ENCODE assay signal across 20 cellular contexts in the genomic region with DNA sequence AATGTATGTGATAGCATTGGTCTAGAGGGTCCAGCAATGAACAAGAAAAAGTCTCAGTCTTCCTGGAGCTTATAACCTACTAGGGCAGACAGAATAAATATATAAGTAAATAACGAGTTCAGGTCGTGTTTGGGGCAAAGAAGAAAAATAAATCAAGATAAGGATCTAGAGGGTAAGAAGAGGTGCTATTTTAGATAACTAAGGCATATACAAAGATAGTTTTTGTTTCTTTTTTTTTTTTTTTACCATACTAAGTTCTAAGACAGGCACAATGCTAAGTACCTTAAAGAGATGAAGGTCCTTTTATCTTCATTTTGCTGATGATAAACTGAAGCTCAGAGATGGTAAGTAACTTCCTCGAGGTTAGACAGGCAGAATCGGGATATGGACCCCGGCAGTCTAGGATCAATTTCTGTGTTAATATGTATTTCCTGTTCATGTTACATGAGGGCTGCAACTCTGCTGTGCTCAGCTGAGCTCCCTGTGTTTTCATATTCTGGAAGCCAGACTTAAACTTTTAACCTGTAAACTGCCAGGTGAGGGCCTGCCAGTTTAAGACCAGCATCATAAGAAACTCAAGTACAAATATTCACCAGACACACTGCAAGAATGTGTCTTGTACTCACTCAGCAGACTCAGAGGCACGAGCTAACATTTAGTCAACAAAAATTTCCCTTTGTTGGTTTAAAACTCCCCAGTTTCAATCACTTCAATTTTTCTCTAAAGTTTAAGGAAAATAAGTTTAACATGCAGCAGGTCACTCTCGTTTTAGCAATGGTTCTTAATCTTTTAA. TPM values are rescaled to one million over a fixed set of nuclear protein-coding genes. Genes with fewer than 3 reads are reported as not detected.
A peak's percentile ranks its signal among the peaks of the same experiment; 100 is the strongest.
DNase-seq lines count a peak whose midpoint lies in the region; ATAC-seq, FAIRE-seq and TF ChIP-seq lines count a peak whose summit lies in the region.
"Had no signal": no experiment of that assay in that cellular context is flagged by ENCODE, and none has a peak within 500 bp of the region (broad histone marks: within the 10 kb centered on the region; RNA-seq: fewer than 3 reads in every experiment).

No MANE protein-coding gene starts in this region.

- H4K20me1 ChIP-seq in OCI-LY7 (ENCODE audit: insufficient read depth, low read length) (no peaks in the 10 kb centered on the region), K562 (replicated peaks; ENCODE audit: control insufficient read depth, insufficient read depth, low read length) (no peaks in the 10 kb centered on the region)

- in situ Hi-C loops in K562 (cut with MboI) = loop anchor here (25.0 kb wide), 1 partner anchor 159 kb away; no protein-coding TSS in a partner anchor

- no peak for TF ChIP-seq EP300 in K562 (IDR thresholded peaks at IDR 0.05; ENCODE audit: low read length)

- H3K9me3 ChIP-seq in OCI-LY7 (ENCODE audit: low read length) (no peaks in the 10 kb centered on the region), K562 (replicated peaks; ENCODE audit: control insufficient read depth, insufficient read depth, low read depth, low read length) (no peaks in the 10 kb centered on the region), ascending aorta (no peaks in the 10 kb centered on the region)
- H3K9me3 ChIP-seq: esophagus squamous epithelium, upper lobe of left lung had no signal

- H3K4me2 ChIP-seq in OCI-LY7 (ENCODE audit: low read length) = peak overlapping the region; percentile 24
- H3K4me2 ChIP-seq in K562 (ENCODE audit: insufficient read depth, low read length) = no peak overlapping the region

- H3K36me3 ChIP-seq in OCI-LY7 (ENCODE audit: insufficient read depth, low read length) (no peaks in the 10 kb centered on the region), K562 (ENCODE audit: control insufficient read depth, insufficient read depth, low read length) (no peaks in the 10 kb centered on the region), ascending aorta (no peaks in the 10 kb centered on the region)
- H3K36me3 ChIP-seq: esophagus squamous epithelium, upper lobe of left lung had no signal

- H3K4me3 Mint-ChIP-seq in T-helper 1 cell treated with Interleukin-12 subunit alpha and Interleukin-12 subunit beta and Interleukin-4 antibody, amounts not matched to agents 30 μg/mL and 1 μg/mL, for 36 hours = peak overlapping the region; percentile 26
- peak overlapping the region; percentile 61 for H3K4me3 Mint-ChIP-seq in natural killer cell treated with Interleukin-12 subunit alpha and Interleukin-12 subunit beta and Interleukin-15 and Interleukin-18, amount 100 ng/mL, for 72 hours
- H3K4me3 Mint-ChIP-seq: nephron progenitor cell; stimulated activated memory B cell treated with anti-CD40 and anti-IgM and Interleukin-4, amounts not matched to agents 10 μg/mL and 1 μg/mL and 100 μg/mL, for 72 hours had no signal

- no peaks in the 10 kb centered on the region for H3K9me2 ChIP-seq in OCI-LY7 (ENCODE audit: insufficient read depth, low read length)

- H3K9me1 ChIP-seq in K562 (ENCODE audit: control insufficient read depth, insufficient read depth, low read length) = no peaks in the 10 kb centered on the region

- CTCF ChIA-PET in OCI-LY7 (lab: Charles Lee; ENCODE audit: unreplicated experiment) (interaction anchor here (1.1 kb wide), 1 partner anchor 21 kb away, joined by 3 read pairs; no protein-coding TSS in a partner anchor), K562 (lab: Yijun Ruan, JAX; ENCODE audit: low intra/inter-chr PET ratio) (interaction anchor here (2.4 to 2.6 kb wide), 2 partner anchors 157 to 529 kb away, joined by 13 to 15 read pairs; no protein-coding TSS in a partner anchor)

- H3K4me3 ChIP-seq in OCI-LY7 (ENCODE audit: low read depth, low read length, poor library complexity, severe bottlenecking) (no peak overlapping the region), K562 (no peak overlapping the region), ascending aorta (no peak overlapping the region)
- H3K4me3 ChIP-seq: esophagus squamous epithelium, GM23248, upper lobe of left lung had no signal

- no peak for TF ChIP-seq POLR2A in K562 (conservative IDR thresholded peaks at IDR 0.05)

- no peaks in the 10 kb centered on the region for H3K36me3 Mint-ChIP-seq in T-helper 1 cell treated with Interleukin-12 subunit alpha and Interleukin-12 subunit beta and Interleukin-4 antibody, amounts not matched to agents 30 μg/mL and 1 μg/mL, for 36 hours (ENCODE audit: low read depth)
- H3K36me3 Mint-ChIP-seq in natural killer cell treated with Interleukin-12 subunit alpha and Interleukin-12 subunit beta and Interleukin-15 and Interleukin-18, amount 100 ng/mL, for 72 hours = no peaks in the 10 kb centered on the region
- H3K36me3 Mint-ChIP-seq: stimulated activated memory B cell treated with anti-CD40 and anti-IgM and Interleukin-4, amounts not matched to agents 10 μg/mL and 1 μg/mL and 100 μg/mL, for 72 hours had no signal

- POLR2A ChIA-PET in OCI-LY7 (lab: Charles Lee) (interaction anchor here (0.6 to 3.5 kb wide), 16 partner anchors 9 to 590 kb away, joined by 3 to 11 read pairs (median 3); a partner anchor contains a TSS), K562 (lab: Yijun Ruan, JAX) (interaction anchor here (0.6 to 1.1 kb wide), 4 partner anchors 9 to 238 kb away, joined by 3 to 4 read pairs (median 3); no protein-coding TSS in a partner anchor)

- ATAC-seq in K562 = no peak
- peak in 1 of 2 donors; percentile 40 for ATAC-seq in natural killer cell treated with Interleukin-12 subunit alpha and Interleukin-12 subunit beta and Interleukin-15 and Interleukin-18, amount 100 ng/mL, for 72 hours
- no peak for ATAC-seq in activated CD4-positive, CD25-positive, alpha-beta regulatory T cell treated with anti-CD3 and anti-CD28 coated beads, Interleukin-2, amount 50 U/mL, for 24 hours
- ATAC-seq: stimulated activated memory B cell treated with anti-CD40 and anti-IgM and Interleukin-4, amounts not matched to agents 10 μg/mL and 1 μg/mL and 100 μg/mL, for 72 hours had no signal

- peaks cover 11% of the 10 kb centered on the region for H3K27me3 Mint-ChIP-seq in T-helper 1 cell treated with Interleukin-12 subunit alpha and Interleukin-12 subunit beta and Interleukin-4 antibody, amounts not matched to agents 30 μg/mL and 1 μg/mL, for 36 hours (ENCODE audit: low read depth)
- no peaks in the 10 kb centered on the region for H3K27me3 Mint-ChIP-seq in natural killer cell treated with Interleukin-12 subunit alpha and Interleukin-12 subunit beta and Interleukin-15 and Interleukin-18, amount 100 ng/mL, for 72 hours
- H3K27me3 Mint-ChIP-seq: stimulated activated memory B cell treated with anti-CD40 and anti-IgM and Interleukin-4, amounts not matched to agents 10 μg/mL and 1 μg/mL and 100 μg/mL, for 72 hours had no signal

- H3K27me3 ChIP-seq in K562 (ENCODE audit: control insufficient read depth in 2 of 2, insufficient read depth in 2 of 2, low read length in 2 of 2) = no peaks in the 10 kb centered on the region
- no peaks in the 10 kb centered on the region for H3K27me3 ChIP-seq in ascending aorta
- H3K27me3 ChIP-seq: esophagus squamous epithelium, upper lobe of left lung had no signal

- no peak for TF ChIP-seq RAD21 in K562 (CRISPR knock-in tag; conservative IDR thresholded peaks at IDR 0.05 in 1 of 2, IDR thresholded peaks at IDR 0.05 in 1 of 2)

- H3K9me3 Mint-ChIP-seq in T-helper 1 cell treated with Interleukin-12 subunit alpha and Interleukin-12 subunit beta and Interleukin-4 antibody, amounts not matched to agents 30 μg/mL and 1 μg/mL, for 36 hours = no peaks in the 10 kb centered on the region
- H3K9me3 Mint-ChIP-seq in natural killer cell treated with Interleukin-12 subunit alpha and Interleukin-12 subunit beta and Interleukin-15 and Interleukin-18, amount 100 ng/mL, for 72 hours = no peaks in the 10 kb centered on the region
- H3K9me3 Mint-ChIP-seq: nephron progenitor cell; stimulated activated memory B cell treated with anti-CD40 and anti-IgM and Interleukin-4, amounts not matched to agents 10 μg/mL and 1 μg/mL and 100 μg/mL, for 72 hours had no signal

- H2AFZ ChIP-seq in OCI-LY7 (ENCODE audit: low read length) (0 out of 2 replicates have a peak overlapping the region, but pooled peaks have one; percentile 13), K562 (ENCODE audit: low read depth, low read length) (no peak overlapping the region)
- H2AFZ ChIP-seq: GM23248 had no signal

- peaks cover 15% of the 10 kb centered on the region for H3K4me1 Mint-ChIP-seq in T-helper 1 cell treated with Interleukin-12 subunit alpha and Interleukin-12 subunit beta and Interleukin-4 antibody, amounts not matched to agents 30 μg/mL and 1 μg/mL, for 36 hours (ENCODE audit: low read depth)
- peaks cover 21 to 28% of the 10 kb centered on the region in 2 donors for H3K4me1 Mint-ChIP-seq in natural killer cell treated with Interleukin-12 subunit alpha and Interleukin-12 subunit beta and Interleukin-15 and Interleukin-18, amount 100 ng/mL, for 72 hours (ENCODE audit: low read depth in 2 of 2)
- H3K4me1 Mint-ChIP-seq: stimulated activated memory B cell treated with anti-CD40 and anti-IgM and Interleukin-4, amounts not matched to agents 10 μg/mL and 1 μg/mL and 100 μg/mL, for 72 hours had no signal

- no peak for DNase-seq in T-helper 1 cell
- no peak for DNase-seq in OCI-LY7 (ENCODE audit: low spot score)
- no peak for DNase-seq in K562 (ENCODE audit: extremely low read depth in 1 of 4, low spot score in 3 of 4)
- no peak for DNase-seq in natural killer cell treated with Interleukin-12 subunit alpha and Interleukin-12 subunit beta and Interleukin-15 and Interleukin-18, amount 100 ng/mL, for 72 hours (ENCODE audit: low spot score)
- no peak for DNase-seq in caudate nucleus (lab: John Stamatoyannopoulos, UW)
- DNase-seq in ascending aorta (ENCODE audit: low spot score in 2 of 2) = no peak
- DNase-seq: activated CD4-positive, alpha-beta T cell treated with anti-CD3 and anti-CD28 coated beads, Interleukin-2, amount 50 U/mL, for 4 hours; activated effector memory CD4-positive, alpha-beta T cell treated with anti-CD3 and anti-CD28 coated beads, Interleukin-2, amount 50 U/mL, for 16 hours; DMS153; esophagus squamous epithelium; GM23248; NCI-H2081; NCI-H510A treated with DMSO at 0.1 percent for 48 hours; nephron progenitor cell; stimulated activated CD4-positive, alpha-beta T cell treated with anti-CD3 and anti-CD28 coated beads, Interleukin-12 subunit alpha, Interleukin-12 subunit beta, amount 100 ng/mL, for 4 hours; upper lobe of left lung had no signal

- 31% methylated on average over 7 of the region's 7 CpGs for WGBS in K562 (ENCODE audit: insufficient coverage, low coverage, missing lambda C conversion rate)

- H3K27ac ChIP-seq in OCI-LY7 (ENCODE audit: low read depth, low read length, poor library complexity, severe bottlenecking) = no peak overlapping the region
- no peak overlapping the region for H3K27ac ChIP-seq in K562 (ENCODE audit: extremely low read depth, low read depth, low read length)
- H3K27ac ChIP-seq in caudate nucleus (ENCODE audit: low read depth, low read length) = no peak overlapping the region
- no peak overlapping the region for H3K27ac ChIP-seq in ascending aorta
- H3K27ac ChIP-seq: 22Rv1, esophagus squamous epithelium, GM23248, upper lobe of left lung had no signal

- TF ChIP-seq CTCF in OCI-LY7 (conservative IDR thresholded peaks at IDR 0.05; ENCODE audit: low read length) (no peak), K562 (IDR thresholded peaks at IDR 0.05 in 2 of 3, conservative IDR thresholded peaks at IDR 0.05 in 1 of 3; ENCODE audit: insufficient read depth in 2 of 3, low read depth in 1 of 3, low read length in 3 of 3) (no peak), ascending aorta (IDR thresholded peaks at IDR 0.05) (no peak)

- peaks cover 37% of the 10 kb centered on the region for H3K4me1 ChIP-seq in OCI-LY7 (ENCODE audit: insufficient read depth, low read length, poor library complexity, severe bottlenecking)
- no peaks in the 10 kb centered on the region for H3K4me1 ChIP-seq in K562 (replicated peaks in 1 of 2; ENCODE audit: control insufficient read depth in 2 of 2, insufficient read depth in 2 of 2, low read length in 2 of 2)
- H3K4me1 ChIP-seq in ascending aorta = peaks cover 0 to 3% of the 10 kb centered on the region in 2 donors

- peak; percentile 49 for FAIRE-seq in K562 (lab: Jason Lieb, UNC)

- no peak overlapping the region for H3K27ac Mint-ChIP-seq in T-helper 1 cell treated with Interleukin-12 subunit alpha and Interleukin-12 subunit beta and Interleukin-4 antibody, amounts not matched to agents 30 μg/mL and 1 μg/mL, for 36 hours
- H3K27ac Mint-ChIP-seq in natural killer cell treated with Interleukin-12 subunit alpha and Interleukin-12 subunit beta and Interleukin-15 and Interleukin-18, amount 100 ng/mL, for 72 hours = peak overlapping the region; percentile 19 to 26
- H3K27ac Mint-ChIP-seq: nephron progenitor cell; stimulated activated memory B cell treated with anti-CD40 and anti-IgM and Interleukin-4, amounts not matched to agents 10 μg/mL and 1 μg/mL and 100 μg/mL, for 72 hours had no signal

- intact Hi-C loops in OCI-LY7 (cut with micrococcal nuclease; ENCODE audit: unreplicated experiment) = loop anchor here (5.0 kb wide), 1 partner anchor 514 kb away; no protein-coding TSS in a partner anchor
- intact Hi-C loops in K562 (cut with micrococcal nuclease) = loop anchor here (5.0 kb wide), 4 partner anchors 174 to 514 kb away; no protein-coding TSS in a partner anchor
- intact Hi-C loops in ascending aorta (cut with DNase I) = loop anchor here (5.0 to 10.0 kb wide), 4 partner anchors 174 to 997 kb away; a partner anchor contains a TSS

- BruUV-seq in OCI-LY7 (replicated peaks; lab: Mats Ljungman, UMichigan) (no TSS peak), K562 (replicated peaks; lab: Mats Ljungman, UMichigan) (no TSS peak)

- H3K9ac ChIP-seq in K562 (ENCODE audit: insufficient read depth in 1 of 2, low read depth in 2 of 2, low read length in 2 of 2) = no peak overlapping the region
- H3K9ac ChIP-seq: GM23248 had no signal

- H3K79me2 ChIP-seq in OCI-LY7 (ENCODE audit: insufficient read depth, low read depth, low read length) (peaks cover 14% of the 10 kb centered on the region; the same call in 1 of the 2 replicates), K562 (ENCODE audit: control insufficient read depth, insufficient read depth, low read length) (no peaks in the 10 kb centered on the region)

RNA-seq across cellular contexts. Expression of a gene that starts 23.3 kb away (rescaled TPM):
- total RNA-seq in OCI-LY7 (2014; rRNA removed; shearing (Covaris generic)) = 7.7 and 10.8 TPM in 2 replicates
- total RNA-seq in OCI-LY7 (2022) (13.8 and 14.8 TPM in 2 replicates), K562 (2014; rRNA removed) (6.4 and 6.8 TPM in 2 replicates), K562 (2014; rRNA removed; fragmentation: Illumina TruSeq; extraction: Trizol) (9.4 and 9.8 TPM in 2 replicates), K562 (2015; rRNA removed; fragmentation: Illumina TruSeq; extraction: Trizol) (9.7 and 11.2 TPM in 2 replicates), K562 (2021) (6.6 and 7.4 TPM in 2 replicates), ascending aorta (49.0 TPM)
- 8.5 and 25.3 TPM in 2 replicates for total RNA-seq in K562 (2011; cell fraction: chromatin; rRNA removed; ENCODE audit: low replicate concordance)
- total RNA-seq in K562 (2011; cell fraction: nucleolus; rRNA removed) = 4.8 and 6.3 TPM in 2 replicates
- 9.5 and 18.4 TPM in 2 replicates for total RNA-seq in K562 (2011; cell fraction: nucleoplasm; rRNA removed)
- polyA plus RNA-seq in K562 (2011; rRNA removed) (13.0 and 13.3 TPM in 2 replicates), K562 (2014; fragmentation: Illumina TruSeq; extraction: Trizol) (8.5 and 8.9 TPM in 2 replicates), K562 (2014; fragmentation: Nextera tagmentation; extraction: Ambion mirVana) (1 to 10 TPM; 3.1 to 3.8 TPM), K562 (2014; rRNA removed) (6.1 and 6.3 TPM in 2 replicates)
- polyA plus RNA-seq in K562 (2011; cell fraction: cytosol; rRNA removed) = 2.5 and 5.3 TPM in 2 replicates
- 5.8 and 10.1 TPM in 2 replicates for polyA plus RNA-seq in K562 (2011; cell fraction: nucleus; rRNA removed)
- polyA plus RNA-seq in K562 (2012) = 7.7 and 8.8 TPM in 2 replicates
- polyA minus RNA-seq in K562 (2011; rRNA and poly(A)+ RNA removed) = 14.6 and 19.8 TPM in 2 replicates
- polyA minus RNA-seq in K562 (2011; cell fraction: cytosol; rRNA and poly(A)+ RNA removed) = 3.3 and 4.3 TPM in 2 replicates
- polyA minus RNA-seq in K562 (2011; cell fraction: nucleus; rRNA and poly(A)+ RNA removed) = 7.8 and 17.0 TPM in 2 replicates
- total RNA-seq in natural killer cell treated with Interleukin-12 subunit alpha and Interleukin-12 subunit beta and Interleukin-15 and Interleukin-18, amount 100 ng/mL, for 72 hours = 1 to 10 TPM; 7.4 to 9.6 TPM

RNA-seq across cellular contexts. Expression of a gene that starts 24.0 kb away (rescaled TPM):
- 22.7 and 26.7 TPM in 2 replicates for total RNA-seq in OCI-LY7 (2014; rRNA removed; shearing (Covaris generic))
- total RNA-seq in OCI-LY7 (2022) (22.5 and 28.2 TPM in 2 replicates), K562 (2014; rRNA removed) (51.0 and 58.0 TPM in 2 replicates), K562 (2014; rRNA removed; fragmentation: Illumina TruSeq; extraction: Trizol) (80.0 and 85.7 TPM in 2 replicates), K562 (2015; rRNA removed; fragmentation: Illumina TruSeq; extraction: Trizol) (70.6 and 79.7 TPM in 2 replicates), K562 (2021) (41.8 and 42.4 TPM in 2 replicates), ascending aorta (1.1 TPM)
- total RNA-seq in K562 (2011; cell fraction: chromatin; rRNA removed; ENCODE audit: low replicate concordance) = 19.9 and 82.4 TPM in 2 replicates
- 9.7 and 18.8 TPM in 2 replicates for total RNA-seq in K562 (2011; cell fraction: nucleolus; rRNA removed)
- 27.3 and 41.5 TPM in 2 replicates for total RNA-seq in K562 (2011; cell fraction: nucleoplasm; rRNA removed)
- polyA plus RNA-seq in K562 (2011; rRNA removed) (49.9 and 60.7 TPM in 2 replicates), K562 (2014; fragmentation: Illumina TruSeq; extraction: Trizol) (52.1 and 61.8 TPM in 2 replicates), K562 (2014; fragmentation: Nextera tagmentation; extraction: Ambion mirVana) (10 to 100 TPM; 70.0 to 88.6 TPM), K562 (2014; rRNA removed) (39.4 and 49.7 TPM in 2 replicates)
- polyA plus RNA-seq in K562 (2011; cell fraction: cytosol; rRNA removed) = 23.2 and 23.8 TPM in 2 replicates
- polyA plus RNA-seq in K562 (2011; cell fraction: nucleus; rRNA removed) = 24.9 and 33.2 TPM in 2 replicates
- polyA plus RNA-seq in K562 (2012) = 29.7 and 29.9 TPM in 2 replicates
- 70.2 and 71.2 TPM in 2 replicates for polyA minus RNA-seq in K562 (2011; rRNA and poly(A)+ RNA removed)
- 21.7 and 24.7 TPM in 2 replicates for polyA minus RNA-seq in K562 (2011; cell fraction: cytosol; rRNA and poly(A)+ RNA removed)
- 22.1 and 47.1 TPM in 2 replicates for polyA minus RNA-seq in K562 (2011; cell fraction: nucleus; rRNA and poly(A)+ RNA removed)
- 10 to 100 TPM; 14.4 to 29.3 TPM for total RNA-seq in natural killer cell treated with Interleukin-12 subunit alpha and Interleukin-12 subunit beta and Interleukin-15 and Interleukin-18, amount 100 ng/mL, for 72 hours
